1 cellular context compared by ENCODE assay signal in genomic region chr15:41937568-41937923, GRCh38.
TF ChIP-seq lines count a peak whose summit lies in the region.

No MANE protein-coding gene starts in this region.

TF ChIP-seq in K562, 482 proteins besides CTCF, POLR2A, EP300 and RAD21:
- TF ChIP-seq SPI1 (IDR thresholded peaks at IDR 0.05; ENCODE audit: borderline replicate concordance, low read depth, low read length) (peak; percentile 63; the same call in 1 of the 2 replicates), RBM15 (IDR thresholded peaks at IDR 0.05; ENCODE audit: insufficient read depth, low read length) (no peak), GATA2 (CRISPR knock-in tag; IDR thresholded peaks at IDR 0.05) (peak; percentile 57; the same call in 1 of the 2 replicates), E2F1 (CRISPR knock-in tag; IDR thresholded peaks at IDR 0.05) (no peak), GATAD2B (IDR thresholded peaks at IDR 0.05; ENCODE audit: borderline replicate concordance) (no peak), ZKSCAN1 (IDR thresholded peaks at IDR 0.05; ENCODE audit: low read depth, low read length) (no peak), ZNF507 (tag; conservative IDR thresholded peaks at IDR 0.05) (no peak), L3MBTL2 (IDR thresholded peaks at IDR 0.05) (0 out of 2 replicates have a peak, but pooled peaks have one; percentile 4)
- TF ChIP-seq, protein P1, sequence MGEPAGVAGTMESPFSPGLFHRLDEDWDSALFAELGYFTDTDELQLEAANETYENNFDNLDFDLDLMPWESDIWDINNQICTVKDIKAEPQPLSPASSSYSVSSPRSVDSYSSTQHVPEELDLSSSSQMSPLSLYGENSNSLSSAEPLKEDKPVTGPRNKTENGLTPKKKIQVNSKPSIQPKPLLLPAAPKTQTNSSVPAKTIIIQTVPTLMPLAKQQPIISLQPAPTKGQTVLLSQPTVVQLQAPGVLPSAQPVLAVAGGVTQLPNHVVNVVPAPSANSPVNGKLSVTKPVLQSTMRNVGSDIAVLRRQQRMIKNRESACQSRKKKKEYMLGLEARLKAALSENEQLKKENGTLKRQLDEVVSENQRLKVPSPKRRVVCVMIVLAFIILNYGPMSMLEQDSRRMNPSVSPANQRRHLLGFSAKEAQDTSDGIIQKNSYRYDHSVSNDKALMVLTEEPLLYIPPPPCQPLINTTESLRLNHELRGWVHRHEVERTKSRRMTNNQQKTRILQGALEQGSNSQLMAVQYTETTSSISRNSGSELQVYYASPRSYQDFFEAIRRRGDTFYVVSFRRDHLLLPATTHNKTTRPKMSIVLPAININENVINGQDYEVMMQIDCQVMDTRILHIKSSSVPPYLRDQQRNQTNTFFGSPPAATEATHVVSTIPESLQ (CRISPR knock-in tag; IDR thresholded peaks at IDR 0.05), result no peak
